Comparison of ENCODE assay signal across 1 cellular context in genomic region chr1:166612886-166613285, GRCh38.
TF ChIP-seq lines count a peak whose summit lies in the region.

No MANE protein-coding gene starts in this region.

TF ChIP-seq in K562, 482 proteins besides CTCF, POLR2A, EP300 and RAD21 (continued from another document):
- TF ChIP-seq, protein P1, sequence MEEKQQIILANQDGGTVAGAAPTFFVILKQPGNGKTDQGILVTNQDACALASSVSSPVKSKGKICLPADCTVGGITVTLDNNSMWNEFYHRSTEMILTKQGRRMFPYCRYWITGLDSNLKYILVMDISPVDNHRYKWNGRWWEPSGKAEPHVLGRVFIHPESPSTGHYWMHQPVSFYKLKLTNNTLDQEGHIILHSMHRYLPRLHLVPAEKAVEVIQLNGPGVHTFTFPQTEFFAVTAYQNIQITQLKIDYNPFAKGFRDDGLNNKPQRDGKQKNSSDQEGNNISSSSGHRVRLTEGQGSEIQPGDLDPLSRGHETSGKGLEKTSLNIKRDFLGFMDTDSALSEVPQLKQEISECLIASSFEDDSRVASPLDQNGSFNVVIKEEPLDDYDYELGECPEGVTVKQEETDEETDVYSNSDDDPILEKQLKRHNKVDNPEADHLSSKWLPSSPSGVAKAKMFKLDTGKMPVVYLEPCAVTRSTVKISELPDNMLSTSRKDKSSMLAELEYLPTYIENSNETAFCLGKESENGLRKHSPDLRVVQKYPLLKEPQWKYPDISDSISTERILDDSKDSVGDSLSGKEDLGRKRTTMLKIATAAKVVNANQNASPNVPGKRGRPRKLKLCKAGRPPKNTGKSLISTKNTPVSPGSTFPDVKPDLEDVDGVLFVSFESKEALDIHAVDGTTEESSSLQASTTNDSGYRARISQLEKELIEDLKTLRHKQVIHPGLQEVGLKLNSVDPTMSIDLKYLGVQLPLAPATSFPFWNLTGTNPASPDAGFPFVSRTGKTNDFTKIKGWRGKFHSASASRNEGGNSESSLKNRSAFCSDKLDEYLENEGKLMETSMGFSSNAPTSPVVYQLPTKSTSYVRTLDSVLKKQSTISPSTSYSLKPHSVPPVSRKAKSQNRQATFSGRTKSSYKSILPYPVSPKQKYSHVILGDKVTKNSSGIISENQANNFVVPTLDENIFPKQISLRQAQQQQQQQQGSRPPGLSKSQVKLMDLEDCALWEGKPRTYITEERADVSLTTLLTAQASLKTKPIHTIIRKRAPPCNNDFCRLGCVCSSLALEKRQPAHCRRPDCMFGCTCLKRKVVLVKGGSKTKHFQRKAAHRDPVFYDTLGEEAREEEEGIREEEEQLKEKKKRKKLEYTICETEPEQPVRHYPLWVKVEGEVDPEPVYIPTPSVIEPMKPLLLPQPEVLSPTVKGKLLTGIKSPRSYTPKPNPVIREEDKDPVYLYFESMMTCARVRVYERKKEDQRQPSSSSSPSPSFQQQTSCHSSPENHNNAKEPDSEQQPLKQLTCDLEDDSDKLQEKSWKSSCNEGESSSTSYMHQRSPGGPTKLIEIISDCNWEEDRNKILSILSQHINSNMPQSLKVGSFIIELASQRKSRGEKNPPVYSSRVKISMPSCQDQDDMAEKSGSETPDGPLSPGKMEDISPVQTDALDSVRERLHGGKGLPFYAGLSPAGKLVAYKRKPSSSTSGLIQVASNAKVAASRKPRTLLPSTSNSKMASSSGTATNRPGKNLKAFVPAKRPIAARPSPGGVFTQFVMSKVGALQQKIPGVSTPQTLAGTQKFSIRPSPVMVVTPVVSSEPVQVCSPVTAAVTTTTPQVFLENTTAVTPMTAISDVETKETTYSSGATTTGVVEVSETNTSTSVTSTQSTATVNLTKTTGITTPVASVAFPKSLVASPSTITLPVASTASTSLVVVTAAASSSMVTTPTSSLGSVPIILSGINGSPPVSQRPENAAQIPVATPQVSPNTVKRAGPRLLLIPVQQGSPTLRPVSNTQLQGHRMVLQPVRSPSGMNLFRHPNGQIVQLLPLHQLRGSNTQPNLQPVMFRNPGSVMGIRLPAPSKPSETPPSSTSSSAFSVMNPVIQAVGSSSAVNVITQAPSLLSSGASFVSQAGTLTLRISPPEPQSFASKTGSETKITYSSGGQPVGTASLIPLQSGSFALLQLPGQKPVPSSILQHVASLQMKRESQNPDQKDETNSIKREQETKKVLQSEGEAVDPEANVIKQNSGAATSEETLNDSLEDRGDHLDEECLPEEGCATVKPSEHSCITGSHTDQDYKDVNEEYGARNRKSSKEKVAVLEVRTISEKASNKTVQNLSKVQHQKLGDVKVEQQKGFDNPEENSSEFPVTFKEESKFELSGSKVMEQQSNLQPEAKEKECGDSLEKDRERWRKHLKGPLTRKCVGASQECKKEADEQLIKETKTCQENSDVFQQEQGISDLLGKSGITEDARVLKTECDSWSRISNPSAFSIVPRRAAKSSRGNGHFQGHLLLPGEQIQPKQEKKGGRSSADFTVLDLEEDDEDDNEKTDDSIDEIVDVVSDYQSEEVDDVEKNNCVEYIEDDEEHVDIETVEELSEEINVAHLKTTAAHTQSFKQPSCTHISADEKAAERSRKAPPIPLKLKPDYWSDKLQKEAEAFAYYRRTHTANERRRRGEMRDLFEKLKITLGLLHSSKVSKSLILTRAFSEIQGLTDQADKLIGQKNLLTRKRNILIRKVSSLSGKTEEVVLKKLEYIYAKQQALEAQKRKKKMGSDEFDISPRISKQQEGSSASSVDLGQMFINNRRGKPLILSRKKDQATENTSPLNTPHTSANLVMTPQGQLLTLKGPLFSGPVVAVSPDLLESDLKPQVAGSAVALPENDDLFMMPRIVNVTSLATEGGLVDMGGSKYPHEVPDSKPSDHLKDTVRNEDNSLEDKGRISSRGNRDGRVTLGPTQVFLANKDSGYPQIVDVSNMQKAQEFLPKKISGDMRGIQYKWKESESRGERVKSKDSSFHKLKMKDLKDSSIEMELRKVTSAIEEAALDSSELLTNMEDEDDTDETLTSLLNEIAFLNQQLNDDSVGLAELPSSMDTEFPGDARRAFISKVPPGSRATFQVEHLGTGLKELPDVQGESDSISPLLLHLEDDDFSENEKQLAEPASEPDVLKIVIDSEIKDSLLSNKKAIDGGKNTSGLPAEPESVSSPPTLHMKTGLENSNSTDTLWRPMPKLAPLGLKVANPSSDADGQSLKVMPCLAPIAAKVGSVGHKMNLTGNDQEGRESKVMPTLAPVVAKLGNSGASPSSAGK (IDR thresholded peaks at IDR 0.05): no peak
- TF ChIP-seq POLR3A (IDR thresholded peaks at IDR 0.05; ENCODE audit: borderline replicate concordance, extremely low read depth, insufficient read depth, insufficient read length): no peak
- no peak for TF ChIP-seq ESRRB (CRISPR knock-in tag; IDR thresholded peaks at IDR 0.05; ENCODE audit: borderline replicate concordance)
- TF ChIP-seq, protein P2, sequence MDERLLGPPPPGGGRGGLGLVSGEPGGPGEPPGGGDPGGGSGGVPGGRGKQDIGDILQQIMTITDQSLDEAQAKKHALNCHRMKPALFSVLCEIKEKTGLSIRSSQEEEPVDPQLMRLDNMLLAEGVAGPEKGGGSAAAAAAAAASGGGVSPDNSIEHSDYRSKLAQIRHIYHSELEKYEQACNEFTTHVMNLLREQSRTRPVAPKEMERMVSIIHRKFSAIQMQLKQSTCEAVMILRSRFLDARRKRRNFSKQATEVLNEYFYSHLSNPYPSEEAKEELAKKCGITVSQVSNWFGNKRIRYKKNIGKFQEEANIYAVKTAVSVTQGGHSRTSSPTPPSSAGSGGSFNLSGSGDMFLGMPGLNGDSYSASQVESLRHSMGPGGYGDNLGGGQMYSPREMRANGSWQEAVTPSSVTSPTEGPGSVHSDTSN (CRISPR knock-in tag; IDR thresholded peaks at IDR 0.05; ENCODE audit: low read depth): no peak
- TF ChIP-seq, protein P2 (tag; conservative IDR thresholded peaks at IDR 0.05; ENCODE audit: low read depth): peak; percentile 88
- no peak for TF ChIP-seq U2AF2 (optimal IDR thresholded peaks at IDR 0.05; ENCODE audit: low read depth, low read length)
- TF ChIP-seq CC2D1A (IDR thresholded peaks at IDR 0.05): no peak
- TF ChIP-seq, protein P3, sequence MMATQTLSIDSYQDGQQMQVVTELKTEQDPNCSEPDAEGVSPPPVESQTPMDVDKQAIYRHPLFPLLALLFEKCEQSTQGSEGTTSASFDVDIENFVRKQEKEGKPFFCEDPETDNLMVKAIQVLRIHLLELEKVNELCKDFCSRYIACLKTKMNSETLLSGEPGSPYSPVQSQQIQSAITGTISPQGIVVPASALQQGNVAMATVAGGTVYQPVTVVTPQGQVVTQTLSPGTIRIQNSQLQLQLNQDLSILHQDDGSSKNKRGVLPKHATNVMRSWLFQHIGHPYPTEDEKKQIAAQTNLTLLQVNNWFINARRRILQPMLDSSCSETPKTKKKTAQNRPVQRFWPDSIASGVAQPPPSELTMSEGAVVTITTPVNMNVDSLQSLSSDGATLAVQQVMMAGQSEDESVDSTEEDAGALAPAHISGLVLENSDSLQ (IDR thresholded peaks at IDR 0.05): peak; percentile 77
- TF ChIP-seq TEAD1 (CRISPR knock-in tag; IDR thresholded peaks at IDR 0.05): peak in 1 of 2 experiments; percentile 55; a peak in 2 of 4 replicates
- TF ChIP-seq IRF2 (CRISPR knock-in tag; IDR thresholded peaks at IDR 0.05): no peak
- TF ChIP-seq STAT5A (IDR thresholded peaks at IDR 0.05; ENCODE audit: borderline replicate concordance, low read length): no peak
- TF ChIP-seq MEIS2 (IDR thresholded peaks at IDR 0.05; ENCODE audit: partially characterized antibody): peak; percentile 88
- TF ChIP-seq, protein P4, sequence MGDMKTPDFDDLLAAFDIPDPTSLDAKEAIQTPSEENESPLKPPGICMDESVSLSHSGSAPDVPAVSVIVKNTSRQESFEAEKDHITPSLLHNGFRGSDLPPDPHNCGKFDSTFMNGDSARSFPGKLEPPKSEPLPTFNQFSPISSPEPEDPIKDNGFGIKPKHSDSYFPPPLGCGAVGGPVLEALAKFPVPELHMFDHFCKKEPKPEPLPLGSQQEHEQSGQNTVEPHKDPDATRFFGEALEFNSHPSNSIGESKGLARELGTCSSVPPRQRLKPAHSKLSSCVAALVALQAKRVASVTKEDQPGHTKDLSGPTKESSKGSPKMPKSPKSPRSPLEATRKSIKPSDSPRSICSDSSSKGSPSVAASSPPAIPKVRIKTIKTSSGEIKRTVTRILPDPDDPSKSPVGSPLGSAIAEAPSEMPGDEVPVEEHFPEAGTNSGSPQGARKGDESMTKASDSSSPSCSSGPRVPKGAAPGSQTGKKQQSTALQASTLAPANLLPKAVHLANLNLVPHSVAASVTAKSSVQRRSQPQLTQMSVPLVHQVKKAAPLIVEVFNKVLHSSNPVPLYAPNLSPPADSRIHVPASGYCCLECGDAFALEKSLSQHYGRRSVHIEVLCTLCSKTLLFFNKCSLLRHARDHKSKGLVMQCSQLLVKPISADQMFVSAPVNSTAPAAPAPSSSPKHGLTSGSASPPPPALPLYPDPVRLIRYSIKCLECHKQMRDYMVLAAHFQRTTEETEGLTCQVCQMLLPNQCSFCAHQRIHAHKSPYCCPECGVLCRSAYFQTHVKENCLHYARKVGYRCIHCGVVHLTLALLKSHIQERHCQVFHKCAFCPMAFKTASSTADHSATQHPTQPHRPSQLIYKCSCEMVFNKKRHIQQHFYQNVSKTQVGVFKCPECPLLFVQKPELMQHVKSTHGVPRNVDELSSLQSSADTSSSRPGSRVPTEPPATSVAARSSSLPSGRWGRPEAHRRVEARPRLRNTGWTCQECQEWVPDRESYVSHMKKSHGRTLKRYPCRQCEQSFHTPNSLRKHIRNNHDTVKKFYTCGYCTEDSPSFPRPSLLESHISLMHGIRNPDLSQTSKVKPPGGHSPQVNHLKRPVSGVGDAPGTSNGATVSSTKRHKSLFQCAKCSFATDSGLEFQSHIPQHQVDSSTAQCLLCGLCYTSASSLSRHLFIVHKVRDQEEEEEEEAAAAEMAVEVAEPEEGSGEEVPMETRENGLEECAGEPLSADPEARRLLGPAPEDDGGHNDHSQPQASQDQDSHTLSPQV (IDR thresholded peaks at IDR 0.05): no peak
